ENCODE assay signal across 8 cellular contexts in the genomic region with DNA sequence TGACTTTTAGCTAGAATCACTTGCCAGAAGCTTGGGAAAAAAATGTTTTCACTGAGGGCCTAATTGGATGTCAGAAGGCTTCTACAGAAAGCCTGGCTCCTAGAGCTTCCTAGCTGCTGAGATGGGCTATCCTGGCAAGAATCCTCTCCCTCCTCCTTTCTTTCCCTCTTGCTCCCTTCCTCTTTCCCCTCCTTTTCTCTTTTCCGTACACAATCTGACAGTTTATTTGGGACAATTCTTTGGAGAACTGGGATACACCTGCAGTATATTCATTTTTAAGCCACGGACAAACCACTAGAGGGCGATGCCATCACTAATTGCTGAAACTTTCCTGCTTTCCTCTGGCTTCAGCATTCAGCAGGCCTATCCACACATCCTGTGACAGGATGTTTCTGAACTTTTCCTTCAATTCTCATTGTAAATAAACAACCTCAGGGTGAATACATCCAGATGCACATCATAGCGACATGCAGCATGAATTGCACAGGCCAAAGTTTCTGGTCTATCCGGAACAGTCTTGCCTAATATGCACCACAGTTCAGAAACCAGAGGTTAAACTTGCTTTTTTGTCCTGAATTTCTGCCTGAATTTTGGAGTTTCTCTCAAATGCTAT.
DNase-seq lines count a peak whose midpoint lies in the region; ATAC-seq and FAIRE-seq lines count a peak whose summit lies in the region.

No MANE protein-coding gene starts in this region.

- no peak overlapping the region for H3K4me3 ChIP-seq in CD8-positive, alpha-beta memory T cell (ENCODE audit: low read length)

- H3K27ac ChIP-seq in CD8-positive, alpha-beta memory T cell (ENCODE audit: low read depth, low read length) = no peak overlapping the region

- H3K4me1 Mint-ChIP-seq in CD8-positive, alpha-beta memory T cell = no peaks in the 10 kb centered on the region

- peaks cover 0 to 3% of the 10 kb centered on the region in 2 donors for H3K27me3 Mint-ChIP-seq in CD8-positive, alpha-beta memory T cell

- no peak overlapping the region for H3K4me3 Mint-ChIP-seq in CD8-positive, alpha-beta memory T cell

- CTCF ChIA-PET in CD8-positive, alpha-beta memory T cell (lab: Charles Lee) = no interaction called here

- DNase-seq in COR-L47 (lab: John Stamatoyannopoulos, UW) (peak; percentile 39), NCI-H748 treated with DMSO at 0.1 percent for 48 hours (lab: John Stamatoyannopoulos, UW) (peak; percentile 18), cerebellum (ENCODE audit: low spot score) (peak; percentile 37), kidney tubule cell (ENCODE audit: low spot score) (peak; percentile 84), urothelium cell line (ENCODE audit: low spot score) (peak; percentile 48)
- DNase-seq in CD8-positive, alpha-beta memory T cell = no peak

- H3K4me1 ChIP-seq in CD8-positive, alpha-beta memory T cell (ENCODE audit: insufficient read depth, low read length) = no peaks in the 10 kb centered on the region

- ATAC-seq in GM18519 (IDR thresholded peaks at IDR 0.05; ENCODE audit: low FRiP score, unreplicated experiment) (peak; percentile 44), HG03135 (IDR thresholded peaks at IDR 0.05; ENCODE audit: unreplicated experiment) (peak; percentile 79)

- H3K27me3 ChIP-seq in CD8-positive, alpha-beta memory T cell (ENCODE audit: insufficient read depth, low read length, poor library complexity, severe bottlenecking) = no peaks in the 10 kb centered on the region

- H3K27ac Mint-ChIP-seq in CD8-positive, alpha-beta memory T cell = no peak overlapping the region

- H3K36me3 Mint-ChIP-seq in CD8-positive, alpha-beta memory T cell = no peaks in the 10 kb centered on the region

- no peaks in the 10 kb centered on the region for H3K9me3 ChIP-seq in CD8-positive, alpha-beta memory T cell (ENCODE audit: low read length)

- no peaks in the 10 kb centered on the region for H3K36me3 ChIP-seq in CD8-positive, alpha-beta memory T cell (ENCODE audit: insufficient read depth, low read length)

- no peak for FAIRE-seq in urothelium cell line (lab: Jason Lieb, UNC)

- POLR2A ChIA-PET in CD8-positive, alpha-beta memory T cell (lab: Charles Lee) = no interaction called here

- no peaks in the 10 kb centered on the region for H3K9me3 Mint-ChIP-seq in CD8-positive, alpha-beta memory T cell

Comparison
In these comparisons a context has a peak if more than half of its experiments do, and no peak if none do; other contexts are left out.
1. DNase-seq: peak in COR-L47 (single experiment), NCI-H748 treated with DMSO at 0.1 percent for 48 hours (single experiment), cerebellum (single experiment), kidney tubule cell (single experiment) and urothelium cell line (single experiment); none in CD8-positive, alpha-beta memory T cell (0 of 5).